In the genomic region with DNA sequence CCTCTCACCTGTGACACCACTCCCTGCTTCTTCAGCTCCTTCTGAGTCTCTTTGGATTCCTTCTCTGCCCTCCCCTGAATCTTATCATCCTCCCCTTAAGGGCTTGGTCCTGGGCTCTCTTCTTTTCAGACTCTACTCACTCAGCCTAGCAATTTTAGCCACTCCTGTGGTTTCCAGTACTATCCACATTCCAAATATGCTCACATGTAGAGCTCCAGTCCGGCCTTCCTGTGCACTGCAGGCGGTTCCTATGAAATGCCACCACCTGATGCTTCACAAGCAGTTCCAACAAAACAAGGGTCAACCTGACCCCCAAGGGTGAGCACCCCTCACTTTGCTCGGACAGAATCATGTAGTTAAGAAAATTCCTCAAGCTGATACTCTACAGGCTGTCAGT, we compare ENCODE assay signal across 33 cellular contexts. TPM values are rescaled to one million over a fixed set of nuclear protein-coding genes. Genes with fewer than 3 reads are reported as not detected.
"Had no signal": no experiment of that assay in that cellular context is flagged by ENCODE, and none has a peak within 500 bp of the region (broad histone marks: within the 10 kb centered on the region; RNA-seq: fewer than 3 reads in every experiment).

No MANE protein-coding gene starts in this region.

- H3K9me3 ChIP-seq: pancreas, psoas muscle, uterus had no signal

- H3K4me1 ChIP-seq: uterus had no signal

- FAIRE-seq: pancreas had no signal

- DNase-seq: activated CD4-positive, alpha-beta T cell treated with anti-CD3 and anti-CD28 coated beads for 36 hours; activated CD4-positive, CD25-positive, alpha-beta regulatory T cell; activated CD8-positive, alpha-beta T cell treated with anti-CD3 and anti-CD28 coated beads, Interleukin-2, amount 10 ng/mL, durations not matched to agents 7 days and 5 days; activated naive CD8-positive, alpha-beta T cell treated with anti-CD3 and anti-CD28 coated beads for 36 hours; activated T-cell treated with anti-CD3 and anti-CD28 coated beads, Interleukin-2, amount 50 U/mL, for 48 hours; brain microvascular endothelial cell; dorsolateral prefrontal cortex; effector memory CD8-positive, alpha-beta T cell; foreskin fibroblast; heart right ventricle; kidney glomerular epithelial cell; left lung; naive thymus-derived CD4-positive, alpha-beta T cell; nucleus accumbens; pancreas; psoas muscle; sigmoid colon; stimulated activated CD4-positive, alpha-beta T cell treated with anti-CD3 and anti-CD28 coated beads, Interleukin-1b, Interleukin-23, amount 100 ng/mL, for 48 hours; stimulated activated CD4-positive, alpha-beta T cell treated with anti-CD3 and anti-CD28 coated beads, Interleukin-4, amount 100 ng/mL, for 4 hours; stimulated activated naive B cell treated with anti-CD40 and anti-IgM and Interleukin-4, amounts not matched to agents 10 μg/mL and 1 μg/mL and 100 μg/mL, for 72 hours; T-helper 1 cell; transverse colon; uterus had no signal

- ATAC-seq: activated CD4-positive, alpha-beta T cell treated with anti-CD3 and anti-CD28 coated beads for 36 hours; activated CD8-positive, alpha-beta memory T cell treated with anti-CD3 and anti-CD28 coated beads, Interleukin-2, amount 10 ng/mL, durations not matched to agents 7 days and 5 days; activated CD8-positive, alpha-beta T cell treated with anti-CD3 and anti-CD28 coated beads, Interleukin-2, amount 10 ng/mL, durations not matched to agents 7 days and 5 days; effector memory CD8-positive, alpha-beta T cell; heart right ventricle; left lung; naive thymus-derived CD4-positive, alpha-beta T cell; pancreas; psoas muscle; stimulated activated naive B cell treated with anti-CD40 and anti-IgM and Interleukin-4, amounts not matched to agents 10 μg/mL and 1 μg/mL and 100 μg/mL, for 72 hours had no signal

- H3K27me3 ChIP-seq: ascending aorta, brain microvascular endothelial cell, dorsolateral prefrontal cortex, heart right ventricle, left lung, sigmoid colon, uterus had no signal

- H3K4me3 ChIP-seq: ascending aorta, coronary artery, dorsolateral prefrontal cortex, heart right ventricle, left lung, pancreas, psoas muscle, sigmoid colon, smooth muscle cell, transverse colon, uterus had no signal

- H3K36me3 ChIP-seq: ascending aorta, brain microvascular endothelial cell, heart right ventricle, left lung, pancreas, sigmoid colon, transverse colon, uterus had no signal

- H3K27ac ChIP-seq: ascending aorta, brain microvascular endothelial cell, coronary artery, dorsolateral prefrontal cortex, heart right ventricle, left lung, pancreas, psoas muscle, sigmoid colon, transverse colon, uterus had no signal

- H3K4me2 ChIP-seq: smooth muscle cell had no signal

RNA-seq across cellular contexts. Expression of a gene that starts 35.9 kb away (rescaled TPM):
- total RNA-seq: activated CD4-positive, alpha-beta T cell treated with anti-CD3 and anti-CD28 coated beads for 36 hours; activated CD8-positive, alpha-beta memory T cell treated with anti-CD3 and anti-CD28 coated beads, Interleukin-2, amount 10 ng/mL, durations not matched to agents 7 days and 5 days; activated CD8-positive, alpha-beta T cell treated with anti-CD3 and anti-CD28 coated beads, Interleukin-2, amount 10 ng/mL, durations not matched to agents 7 days and 5 days; activated T-helper 2 cell treated with anti-CD3 and anti-CD28 coated beads, Interferon-gamma antibody, Interleukin-2, Interleukin-4, amounts not matched to agents 10 μg/mL and 5 μg/mL and 100 μg/mL, durations not matched to agents 14 hours and 24 hours and 36 hours; ascending aorta; cardiac septum; endothelial cell of umbilical vein; glomerular endothelial cell; lung microvascular endothelial cell; psoas muscle; uterus had no signal
- polyA plus RNA-seq: endothelial cell of umbilical vein; heart right ventricle; naive thymus-derived CD4-positive, alpha-beta T cell; neural cell; pancreas had no signal
